In genomic region chr7:28922618-28923331, GRCh38 we compare ENCODE assay signal across 9 cellular contexts. TPM values are rescaled to one million over a fixed set of nuclear protein-coding genes. Genes with fewer than 3 reads are reported as not detected.
A peak's percentile ranks its signal among the peaks of the same experiment; 100 is the strongest.
DNase-seq lines count a peak whose midpoint lies in the region; ATAC-seq lines count a peak whose summit lies in the region.
"Had no signal": no experiment of that assay in that cellular context is flagged by ENCODE, and none has a peak within 500 bp of the region (broad histone marks: within the 10 kb centered on the region; RNA-seq: fewer than 3 reads in every experiment).

No MANE protein-coding gene starts in this region.

- H3K18ac ChIP-seq in mesendoderm (ENCODE audit: low read length): no peak overlapping the region

- CTCF ChIA-PET in activated CD8-positive, alpha-beta T cell treated with anti-CD3 and anti-CD28 coated beads, Interleukin-2, amount 10 ng/mL, durations not matched to agents 7 days and 5 days (lab: Charles Lee): interaction anchor here (0.6 to 11.3 kb wide), 40 partner anchors 10 to 1204 kb away, joined by 3 to 279 read pairs (median 5); no protein-coding TSS in a partner anchor

- ATAC-seq in HG02759 (IDR thresholded peaks at IDR 0.05; ENCODE audit: unreplicated experiment) (peak; percentile 45), HG02571 (IDR thresholded peaks at IDR 0.05; ENCODE audit: unreplicated experiment) (no peak)
- no peak for ATAC-seq in activated CD8-positive, alpha-beta T cell treated with anti-CD3 and anti-CD28 coated beads, Interleukin-2, amount 10 ng/mL, durations not matched to agents 7 days and 5 days
- ATAC-seq in effector memory CD8-positive, alpha-beta T cell (replicated peaks): peak; percentile 42

- H3K27ac Mint-ChIP-seq in activated CD8-positive, alpha-beta T cell treated with anti-CD3 and anti-CD28 coated beads, Interleukin-2, amount 10 ng/mL, durations not matched to agents 7 days and 5 days: no peak overlapping the region
- H3K27ac Mint-ChIP-seq in effector memory CD8-positive, alpha-beta T cell: no peak overlapping the region

- H2AK5ac ChIP-seq in mesendoderm (ENCODE audit: low read length): no peak overlapping the region

- no peak overlapping the region for H3K4ac ChIP-seq in mesendoderm (ENCODE audit: low read depth, low read length)

- H3K79me1 ChIP-seq in mesendoderm (ENCODE audit: low read length): no peaks in the 10 kb centered on the region

- no peaks in the 10 kb centered on the region for H3K4me1 ChIP-seq in mesendoderm (ENCODE audit: control insufficient read depth, low read depth, low read length)

- no peak overlapping the region for H3K4me2 ChIP-seq in mesendoderm (ENCODE audit: low read length)

- H3K36me3 ChIP-seq in mesendoderm (ENCODE audit: control insufficient read depth, insufficient read depth, low read length): no peaks in the 10 kb centered on the region

- no peak overlapping the region for H3K4me3 ChIP-seq in mesendoderm (ENCODE audit: low read length)

- H2BK120ac ChIP-seq in mesendoderm (ENCODE audit: low read depth, low read length): no peak overlapping the region

- no CpG with 5 or more reads among the region's 7 CpGs for WGBS in mesendoderm (ENCODE audit: extremely low coverage, insufficient coverage, low lambda C conversion rate)

- DNase-seq in Caki2 (ENCODE audit: low read depth): peak; percentile 54
- peak; percentile 95 for DNase-seq in NCI-H69 (lab: John Stamatoyannopoulos, UW)
- peak; percentile 70 for DNase-seq in activated CD8-positive, alpha-beta T cell treated with anti-CD3 and anti-CD28 coated beads, Interleukin-2, amount 10 ng/mL, durations not matched to agents 7 days and 5 days
- peak; percentile 49 to 51 (median 49) for DNase-seq in effector memory CD8-positive, alpha-beta T cell
- peak; percentile 81 for DNase-seq in mesendoderm
- peak; percentile 32 to 39 for DNase-seq in stimulated activated CD8-positive, alpha-beta memory T cell treated with anti-CD3 and anti-CD28 coated beads, Interleukin-2, amount 100 ng/mL, for 48 hours (ENCODE audit: low read depth in 2 of 2)

- POLR2A ChIA-PET in activated CD8-positive, alpha-beta T cell treated with anti-CD3 and anti-CD28 coated beads, Interleukin-2, amount 10 ng/mL, durations not matched to agents 7 days and 5 days (lab: Charles Lee): no interaction called here

- no peaks in the 10 kb centered on the region for H3K9me3 Mint-ChIP-seq in activated CD8-positive, alpha-beta T cell treated with anti-CD3 and anti-CD28 coated beads, Interleukin-2, amount 10 ng/mL, durations not matched to agents 7 days and 5 days (ENCODE audit: insufficient read depth)
- H3K9me3 Mint-ChIP-seq in effector memory CD8-positive, alpha-beta T cell: no peaks in the 10 kb centered on the region

- no peak overlapping the region for H3K9ac ChIP-seq in mesendoderm (ENCODE audit: low read length)

- H3K27me3 ChIP-seq in mesendoderm (ENCODE audit: insufficient read depth, low read length, poor library complexity): no peaks in the 10 kb centered on the region

- no peaks in the 10 kb centered on the region for H3K79me2 ChIP-seq in mesendoderm (ENCODE audit: control insufficient read depth, insufficient read depth, low read length)

- in situ Hi-C loops in Caki2 (cut with HindIII; ENCODE audit: low pct_unique_long_range_greater_than_20kb, low sequenced_read_pairs): no loop called here

- no peak overlapping the region for H2BK15ac ChIP-seq in mesendoderm (replicated peaks; ENCODE audit: low read depth)

- H3K23ac ChIP-seq in mesendoderm (ENCODE audit: low read length): no peak overlapping the region

- no peak overlapping the region for H3K27ac ChIP-seq in mesendoderm (ENCODE audit: low read depth, low read length)

- H3K27me3 Mint-ChIP-seq in activated CD8-positive, alpha-beta T cell treated with anti-CD3 and anti-CD28 coated beads, Interleukin-2, amount 10 ng/mL, durations not matched to agents 7 days and 5 days (ENCODE audit: low read depth): peaks cover 17% of the 10 kb centered on the region
- H3K27me3 Mint-ChIP-seq in effector memory CD8-positive, alpha-beta T cell: no peaks in the 10 kb centered on the region

- H4K8ac ChIP-seq in mesendoderm (ENCODE audit: low read depth, low read length): no peak overlapping the region

- no peak overlapping the region for H3K56ac ChIP-seq in mesendoderm (ENCODE audit: low read length)

- H3K4me1 Mint-ChIP-seq in activated CD8-positive, alpha-beta T cell treated with anti-CD3 and anti-CD28 coated beads, Interleukin-2, amount 10 ng/mL, durations not matched to agents 7 days and 5 days (ENCODE audit: low read depth): peaks cover 20% of the 10 kb centered on the region
- peaks cover 12 to 22% of the 10 kb centered on the region in 2 donors for H3K4me1 Mint-ChIP-seq in effector memory CD8-positive, alpha-beta T cell (ENCODE audit: low read depth in 2 of 2)

- H4K5ac ChIP-seq in mesendoderm (ENCODE audit: low read length): no peak overlapping the region

- H3K4me3 Mint-ChIP-seq in activated CD8-positive, alpha-beta T cell treated with anti-CD3 and anti-CD28 coated beads, Interleukin-2, amount 10 ng/mL, durations not matched to agents 7 days and 5 days: no peak overlapping the region
- H3K4me3 Mint-ChIP-seq in effector memory CD8-positive, alpha-beta T cell: no peak overlapping the region

- no peak overlapping the region for H2BK5ac ChIP-seq in mesendoderm (ENCODE audit: low read length)

- no peaks in the 10 kb centered on the region for H3K36me3 Mint-ChIP-seq in activated CD8-positive, alpha-beta T cell treated with anti-CD3 and anti-CD28 coated beads, Interleukin-2, amount 10 ng/mL, durations not matched to agents 7 days and 5 days (ENCODE audit: low read depth)
- no peaks in the 10 kb centered on the region for H3K36me3 Mint-ChIP-seq in effector memory CD8-positive, alpha-beta T cell (ENCODE audit: insufficient read depth)

RNA-seq across cellular contexts. Expression of gene TRIL, which starts 35.4 kb away (rescaled TPM):
- 0.20 TPM in 1 of 2 replicates, not detected in the other for total RNA-seq in Caki2 (2014; rRNA removed; shearing (Covaris generic); ENCODE audit: low replicate concordance)
- not detected for total RNA-seq in activated CD8-positive, alpha-beta T cell treated with anti-CD3 and anti-CD28 coated beads, Interleukin-2, amount 10 ng/mL, durations not matched to agents 7 days and 5 days
- 1.2 TPM for polyA plus RNA-seq in mesendoderm (2013, experiment 1 of 2)
- 1.2 TPM for polyA plus RNA-seq in mesendoderm (2013, experiment 2 of 2)
- total RNA-seq: T-helper 2 cell treated with Interferon-gamma antibody and Interleukin-4, amounts not matched to agents 100 ng/mL and 5 ng/mL, for 36 hours had no signal

Comparison
In these comparisons a context has a peak if more than half of its experiments do, and no peak if none do; other contexts are left out.
1. DNase-seq: peak in every context shown above with its lines; median percentile 95 in NCI-H69; 81 in mesendoderm; 70 in activated CD8-positive, alpha-beta T cell treated with anti-CD3 and anti-CD28 coated beads, Interleukin-2, amount 10 ng/mL, durations not matched to agents 7 days and 5 days; 54 in Caki2; 49 in effector memory CD8-positive, alpha-beta T cell; 36 in stimulated activated CD8-positive, alpha-beta memory T cell treated with anti-CD3 and anti-CD28 coated beads, Interleukin-2, amount 100 ng/mL, for 48 hours.
2. ATAC-seq: peak in HG02759 (single experiment) and effector memory CD8-positive, alpha-beta T cell (single experiment); none in activated CD8-positive, alpha-beta T cell treated with anti-CD3 and anti-CD28 coated beads, Interleukin-2, amount 10 ng/mL, durations not matched to agents 7 days and 5 days (single experiment) and HG02571 (single experiment).